ENCODE assay signal across 14 cellular contexts in genomic region chr6:157760137-157760536, GRCh38.
DNase-seq lines count a peak whose midpoint lies in the region; ATAC-seq, FAIRE-seq and TF ChIP-seq lines count a peak whose summit lies in the region.
"Had no signal": no experiment of that assay in that cellular context is flagged by ENCODE, and none has a peak within 500 bp of the region (broad histone marks: within the 10 kb centered on the region; RNA-seq: fewer than 3 reads in every experiment).

No MANE protein-coding gene starts in this region.

- dilution Hi-C loops in endothelial cell of umbilical vein (cut with MboI; ENCODE audit: extremely low pct_ligation_motif_present, low sequenced_read_pairs), result no loop called here

- TF ChIP-seq POLR2A in endothelial cell of umbilical vein (IDR thresholded peaks at IDR 0.05; ENCODE audit: low read depth, low read length) (no peak), stomach (IDR thresholded peaks at IDR 0.05) (no peak)

- intact Hi-C loops in activated CD4-positive, alpha-beta memory T cell treated with anti-CD3 and anti-CD28 coated beads for 36 hours (cut with micrococcal nuclease), result loop anchor here (5.0 to 10.0 kb wide), 8 partner anchors 222 to 1092 kb away; partner anchors contain the start of genes SYNJ2 and TMEM242
- intact Hi-C loops in endothelial cell of umbilical vein (cut with micrococcal nuclease) (loop anchor here (5.0 kb wide), 4 partner anchors 222 to 797 kb away; partner anchors contain the start of gene SYNJ2), stomach (cut with DNase I; ENCODE audit: low total_unique reads) (no loop called here), psoas muscle (cut with DNase I) (no loop called here)

- ATAC-seq in psoas muscle, result no peak

- H3K27me3 Mint-ChIP-seq in activated T-cell treated with anti-CD3 and anti-CD28 coated beads, Interleukin-2, amount 50 U/mL, for 24 hours, result no peaks in the 10 kb centered on the region
- no peaks in the 10 kb centered on the region for H3K27me3 Mint-ChIP-seq in activated CD4-positive, alpha-beta memory T cell treated with anti-CD3 and anti-CD28 coated beads for 36 hours

- H3K79me2 ChIP-seq in endothelial cell of umbilical vein (ENCODE audit: control insufficient read depth, insufficient read depth, low read length), result no peaks in the 10 kb centered on the region

- H3K9me3 Mint-ChIP-seq in activated T-cell treated with anti-CD3 and anti-CD28 coated beads, Interleukin-2, amount 50 U/mL, for 24 hours, result no peaks in the 10 kb centered on the region
- no peaks in the 10 kb centered on the region for H3K9me3 Mint-ChIP-seq in activated CD4-positive, alpha-beta memory T cell treated with anti-CD3 and anti-CD28 coated beads for 36 hours

- TF ChIP-seq CTCF in endothelial cell of umbilical vein (IDR thresholded peaks at IDR 0.05; ENCODE audit: extremely low read depth in 1 of 2, insufficient read depth in 1 of 2, low read depth in 1 of 2, low read length in 2 of 2) (no peak), stomach (IDR thresholded peaks at IDR 0.05) (no peak), psoas muscle (IDR thresholded peaks at IDR 0.05) (no peak)

- H3K9me3 ChIP-seq in endothelial cell of umbilical vein (replicated peaks; ENCODE audit: control insufficient read depth, insufficient read depth, low read length) (no peaks in the 10 kb centered on the region), stomach (no peaks in the 10 kb centered on the region), psoas muscle (no peaks in the 10 kb centered on the region)
- H3K9me3 ChIP-seq: thyroid gland had no signal

- H3K36me3 Mint-ChIP-seq in activated T-cell treated with anti-CD3 and anti-CD28 coated beads, Interleukin-2, amount 50 U/mL, for 24 hours (ENCODE audit: low read depth), result no peaks in the 10 kb centered on the region
- H3K36me3 Mint-ChIP-seq in activated CD4-positive, alpha-beta memory T cell treated with anti-CD3 and anti-CD28 coated beads for 36 hours, result peaks cover 3% of the 10 kb centered on the region

- FAIRE-seq in endothelial cell of umbilical vein (lab: Jason Lieb, UNC), result no peak

- H2AFZ ChIP-seq in endothelial cell of umbilical vein (ENCODE audit: low read depth, low read length), result no peak overlapping the region

- 93 to 100% (median 94%) methylated on average over 6 of the region's 6 CpGs for whole genome bisulfite sequencing in stomach, 5 donors
- 94 to 97% (median 94%) methylated on average over 6 of the region's 6 CpGs for WGBS in psoas muscle, 3 donors

- H3K4me3 ChIP-seq in endothelial cell of umbilical vein (replicated peaks in 1 of 3; ENCODE audit: insufficient read depth in 1 of 3, low read depth in 1 of 3, low read length in 3 of 3), result no peak overlapping the region
- H3K4me3 ChIP-seq in stomach, result no peak overlapping the region
- no peak overlapping the region for H3K4me3 ChIP-seq in psoas muscle
- H3K4me3 ChIP-seq: thyroid gland had no signal

- CTCF ChIA-PET in activated CD4-positive, alpha-beta memory T cell treated with anti-CD3 and anti-CD28 coated beads for 36 hours (lab: Charles Lee), result interaction anchor here (0.7 to 11.7 kb wide), 7 partner anchors 10 to 116 kb away, joined by 4 to 172 read pairs (median 5); no protein-coding TSS in a partner anchor
- CTCF ChIA-PET in endothelial cell of umbilical vein (lab: Charles Lee), result interaction anchor here (1.3 to 10.6 kb wide), 4 partner anchors 114 to 445 kb away, joined by 3 to 235 read pairs (median 3); no protein-coding TSS in a partner anchor

- peak overlapping the region; percentile 11 for H3K4me2 ChIP-seq in endothelial cell of umbilical vein (ENCODE audit: insufficient read depth, low read length)

- no peak for TF ChIP-seq EP300 in stomach (IDR thresholded peaks at IDR 0.05)

- H3K27me3 ChIP-seq in endothelial cell of umbilical vein (ENCODE audit: control insufficient read depth in 2 of 2, insufficient read depth in 2 of 2, low read length in 2 of 2) (no peaks in the 10 kb centered on the region), stomach (no peaks in the 10 kb centered on the region), psoas muscle (ENCODE audit: insufficient read depth in 3 of 3, low read length in 2 of 3) (no peaks in the 10 kb centered on the region)
- H3K27me3 ChIP-seq: thyroid gland had no signal

- peak overlapping the region; percentile 89 for H3K27ac Mint-ChIP-seq in activated T-cell treated with anti-CD3 and anti-CD28 coated beads, Interleukin-2, amount 50 U/mL, for 24 hours
- peak overlapping the region; percentile 88 for H3K27ac Mint-ChIP-seq in activated CD4-positive, alpha-beta memory T cell treated with anti-CD3 and anti-CD28 coated beads for 36 hours

- H3K4me1 ChIP-seq in endothelial cell of umbilical vein (ENCODE audit: control insufficient read depth, extremely low read depth, insufficient read depth, low read length) (peaks cover 74% of the 10 kb centered on the region), stomach (peaks cover 40 to 67% (median 56%) of the 10 kb centered on the region in 4 donors), psoas muscle (peaks cover 29% of the 10 kb centered on the region)

- peak overlapping the region; percentile 1 for H3K9ac ChIP-seq in endothelial cell of umbilical vein (replicated peaks; ENCODE audit: extremely low read depth, insufficient read depth, low read length)

- H3K27ac ChIP-seq in endothelial cell of umbilical vein (ENCODE audit: insufficient read depth, low read depth, low read length), result peak overlapping the region; percentile 76
- peak overlapping the region in 3 of 5 donors; percentile 60 to 68 (median 63) for H3K27ac ChIP-seq in stomach
- H3K27ac ChIP-seq in psoas muscle, result no peak overlapping the region
- H3K27ac ChIP-seq: HL-60 had no signal

- no TSS peak for BruUV-seq in endothelial cell of umbilical vein (replicated peaks; lab: Mats Ljungman, UMichigan)

- no peak overlapping the region for H3K4me3 Mint-ChIP-seq in activated T-cell treated with anti-CD3 and anti-CD28 coated beads, Interleukin-2, amount 50 U/mL, for 24 hours
- H3K4me3 Mint-ChIP-seq in activated CD4-positive, alpha-beta memory T cell treated with anti-CD3 and anti-CD28 coated beads for 36 hours, result no peak overlapping the region

- no peak for DNase-seq in activated T-cell treated with anti-CD3 and anti-CD28 coated beads, Interleukin-2, amount 50 U/mL, for 24 hours
- DNase-seq in activated T-cell treated with anti-CD3 and anti-CD28 coated beads for 4 hours, result no peak
- DNase-seq in activated CD4-positive, alpha-beta memory T cell treated with anti-CD3 and anti-CD28 coated beads for 36 hours, result no peak
- DNase-seq in endothelial cell of umbilical vein (ENCODE audit: low read depth, low spot score), result no peak
- DNase-seq in stomach, result no peak
- no peak for DNase-seq in DMS79 (lab: John Stamatoyannopoulos, UW)
- DNase-seq in GF-D8 (lab: John Stamatoyannopoulos, UW), result no peak
- DNase-seq in psoas muscle, result no peak
- DNase-seq: activated CD4-positive, CD25-positive, alpha-beta regulatory T cell treated with anti-CD3 and anti-CD28 coated beads, Interleukin-2, amount 50 U/mL, for 72 hours; MV-4-11; NCI-H524 treated with DMSO at 0.1 percent for 48 hours; SHP77 treated with DMSO at 0.1 percent for 48 hours; thyroid gland had no signal

- POLR2A ChIA-PET in activated CD4-positive, alpha-beta memory T cell treated with anti-CD3 and anti-CD28 coated beads for 36 hours (lab: Charles Lee), result interaction anchor here (1.3 to 3.7 kb wide), 5 partner anchors 9 to 100 kb away, joined by 3 to 13 read pairs (median 9); no protein-coding TSS in a partner anchor
- POLR2A ChIA-PET in endothelial cell of umbilical vein (lab: Charles Lee), result no interaction called here

- H3K36me3 ChIP-seq in endothelial cell of umbilical vein (ENCODE audit: control insufficient read depth in 2 of 2, extremely low read depth in 1 of 2, insufficient read depth in 2 of 2, low read length in 2 of 2) (no peaks in the 10 kb centered on the region), stomach (no peaks in the 10 kb centered on the region), psoas muscle (ENCODE audit: insufficient read depth in 1 of 2, low read depth in 1 of 2) (no peaks in the 10 kb centered on the region)
- H3K36me3 ChIP-seq: thyroid gland had no signal

- H4K20me1 ChIP-seq in endothelial cell of umbilical vein (replicated peaks; ENCODE audit: control insufficient read depth, extremely low read depth, insufficient read depth, low read length), result no peaks in the 10 kb centered on the region

- no peaks in the 10 kb centered on the region for H3K9me1 ChIP-seq in endothelial cell of umbilical vein (replicated peaks; ENCODE audit: control insufficient read depth, extremely low read depth, insufficient read depth, low read length)

- H3K4me1 Mint-ChIP-seq in activated T-cell treated with anti-CD3 and anti-CD28 coated beads, Interleukin-2, amount 50 U/mL, for 24 hours (ENCODE audit: low read depth), result peaks cover 96% of the 10 kb centered on the region
- peaks cover 92% of the 10 kb centered on the region for H3K4me1 Mint-ChIP-seq in activated CD4-positive, alpha-beta memory T cell treated with anti-CD3 and anti-CD28 coated beads for 36 hours (ENCODE audit: low read depth)

TF ChIP-seq in endothelial cell of umbilical vein, 7 proteins besides CTCF, POLR2A, EP300 and RAD21:
- TF ChIP-seq POLR2AphosphoS5 (IDR thresholded peaks at IDR 0.05; ENCODE audit: insufficient read depth, low read depth, low read length), result no peak
- no peak for TF ChIP-seq GATA2 (IDR thresholded peaks at IDR 0.05; ENCODE audit: insufficient read depth, insufficient read length, low read depth, low read length)
- TF ChIP-seq, protein P1, sequence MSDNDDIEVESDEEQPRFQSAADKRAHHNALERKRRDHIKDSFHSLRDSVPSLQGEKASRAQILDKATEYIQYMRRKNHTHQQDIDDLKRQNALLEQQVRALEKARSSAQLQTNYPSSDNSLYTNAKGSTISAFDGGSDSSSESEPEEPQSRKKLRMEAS (IDR thresholded peaks at IDR 0.05; ENCODE audit: insufficient read depth, insufficient read length), result no peak

Comparison
In these comparisons a context has a peak if more than half of its experiments do, and no peak if none do; other contexts are left out.
1. intact Hi-C loops: an anchor here in activated CD4-positive, alpha-beta memory T cell treated with anti-CD3 and anti-CD28 coated beads for 36 hours (5.0 to 10.0 kb wide) and endothelial cell of umbilical vein (5.0 kb wide); none called in stomach and psoas muscle.